ENCODE assay signal across 8 cellular contexts in genomic region chr5:124661317-124662141, GRCh38.
A peak's percentile ranks its signal among the peaks of the same experiment; 100 is the strongest.
DNase-seq lines count a peak whose midpoint lies in the region; ATAC-seq and TF ChIP-seq lines count a peak whose summit lies in the region.

No MANE protein-coding gene starts in this region.

- no TSS peak for BruUV-seq in HCT116 (replicated peaks; lab: Mats Ljungman, UMichigan)

- no peak for TF ChIP-seq CTCF in HCT116 (IDR thresholded peaks at IDR 0.05 in 2 of 3, conservative IDR thresholded peaks at IDR 0.05 in 1 of 3; ENCODE audit: borderline replicate concordance in 1 of 3, insufficient read depth in 1 of 3, low read depth in 2 of 3, low read length in 2 of 3)
- TF ChIP-seq CTCF in dorsolateral prefrontal cortex (IDR thresholded peaks at IDR 0.05 in 54 of 56, conservative IDR thresholded peaks at IDR 0.05 in 2 of 56; ENCODE audit: low read depth in 1 of 56, partially characterized antibody in 56 of 56) = no peak

- H3K36me3 ChIP-seq in HCT116 (ENCODE audit: control insufficient read depth in 1 of 2, insufficient read depth in 2 of 2, low read length in 2 of 2) = no peaks in the 10 kb centered on the region

- H4K20me1 ChIP-seq in HCT116 (ENCODE audit: insufficient read depth) = no peaks in the 10 kb centered on the region

- H2AFZ ChIP-seq in HCT116 (ENCODE audit: low read depth, low read length, poor library complexity, severe bottlenecking) = peak overlapping the region; percentile 27

- CTCF ChIA-PET in HCT116 (lab: Charles Lee) = no interaction called here

- TF ChIP-seq POLR2A in HCT116 (IDR thresholded peaks at IDR 0.05; ENCODE audit: borderline replicate concordance, extremely low read depth, insufficient read depth, insufficient read length) = no peak

- H3K27me3 Mint-ChIP-seq in memory B cell = no peaks in the 10 kb centered on the region

- intact Hi-C loops in HCT116 (cut with micrococcal nuclease) = no loop called here
- intact Hi-C loops in dorsolateral prefrontal cortex (cut with DNase I) = no loop called here

- no peaks in the 10 kb centered on the region for H3K9me3 ChIP-seq in HCT116 (ENCODE audit: control insufficient read depth in 1 of 2, insufficient read depth in 1 of 2, low read depth in 1 of 2, low read length in 2 of 2)

- RAD21 ChIA-PET in HCT116 (lab: Charles Lee; ENCODE audit: low non-redundant PET in 1 of 2, low total read pairs in 2 of 2, uncharacterized antibody in 2 of 2, unreplicated experiment in 2 of 2) = no interaction called here

- peak overlapping the region; percentile 70 for H3K4me2 ChIP-seq in HCT116 (ENCODE audit: low read length)

- peak; percentile 36 for TF ChIP-seq RAD21 in HCT116 (IDR thresholded peaks at IDR 0.05; ENCODE audit: low read depth)

- H3K27me3 ChIP-seq in HCT116 (ENCODE audit: insufficient read depth, low read length) = no peaks in the 10 kb centered on the region
- no peaks in the 10 kb centered on the region for H3K27me3 ChIP-seq in dorsolateral prefrontal cortex

- H3K9me2 ChIP-seq in HCT116 (ENCODE audit: insufficient read depth) = no peaks in the 10 kb centered on the region

- DNase-seq in HCT116 (ENCODE audit: low read depth, low spot score) (peak; percentile 81), NCI-H526 (lab: John Stamatoyannopoulos, UW) (peak; percentile 94 to 97), dorsolateral prefrontal cortex (no peak), memory B cell (ENCODE audit: low spot score in 2 of 2) (no peak)
- DNase-seq in activated CD4-positive, CD25-positive, alpha-beta regulatory T cell (lab: John Stamatoyannopoulos, UW) = no peak

- peaks cover 61 to 86% of the 10 kb centered on the region in 2 experiments for H3K4me1 ChIP-seq in HCT116 (ENCODE audit: control insufficient read depth in 1 of 2, insufficient read depth in 2 of 2, low read length in 2 of 2)

- peak overlapping the region; percentile 48 for H3K9ac ChIP-seq in HCT116 (ENCODE audit: low read length)

- peak overlapping the region; percentile 14 for H3K27ac Mint-ChIP-seq in memory B cell

- H3K36me3 Mint-ChIP-seq in memory B cell = no peaks in the 10 kb centered on the region

- peak overlapping the region; percentile 10 to 38; a peak in 2 of 4 replicates for H3K4me3 ChIP-seq in HCT116 (replicated peaks in 1 of 2; ENCODE audit: low read depth in 1 of 2, low read length in 2 of 2)
- H3K4me3 ChIP-seq in dorsolateral prefrontal cortex = peak overlapping the region in 9 of 59 donors; percentile 0 to 27 (median 11)

- H3K79me2 ChIP-seq in HCT116 (ENCODE audit: insufficient read depth, low read length) = no peaks in the 10 kb centered on the region

- H3K27ac ChIP-seq in HCT116 (ENCODE audit: low read depth, low read length) (peak overlapping the region; percentile 78), dorsolateral prefrontal cortex (peak overlapping the region in 52 of 59 donors; percentile 0 to 88 (median 63))

- H3K4me3 Mint-ChIP-seq in memory B cell = no peak overlapping the region

- POLR2A ChIA-PET in HCT116 (lab: Charles Lee) = interaction anchor here (0.7 to 1.6 kb wide), 2 partner anchors 71 to 87 kb away, joined by 3 to 6 read pairs; no protein-coding TSS in a partner anchor

- ATAC-seq in HCT116 (peak; percentile 60), memory B cell (ENCODE audit: low read depth) (no peak), HG03097 (IDR thresholded peaks at IDR 0.05; ENCODE audit: low FRiP score, unreplicated experiment) (no peak), HG02852 (IDR thresholded peaks at IDR 0.05; ENCODE audit: unreplicated experiment) (no peak), HG02623 (IDR thresholded peaks at IDR 0.05; ENCODE audit: unreplicated experiment) (no peak)

- no peaks in the 10 kb centered on the region for H3K9me3 Mint-ChIP-seq in memory B cell

- peaks cover 14% of the 10 kb centered on the region for H3K4me1 Mint-ChIP-seq in memory B cell

TF ChIP-seq in HCT116, 20 proteins besides CTCF, POLR2A, EP300 and RAD21:
- TF ChIP-seq JUND (IDR thresholded peaks at IDR 0.05) (peak; percentile 70), EZH2 (IDR thresholded peaks at IDR 0.05) (no peak), POLR2AphosphoS5 (IDR thresholded peaks at IDR 0.05; ENCODE audit: low read depth, low read length) (peak; percentile 47; the same call in 1 of the 2 replicates), ZNF274 (IDR thresholded peaks at IDR 0.05; ENCODE audit: low read depth, low read length) (no peak), EGR1 (IDR thresholded peaks at IDR 0.05; ENCODE audit: low read depth) (no peak), ZBTB33 (IDR thresholded peaks at IDR 0.05; ENCODE audit: extremely low read depth, insufficient replicate concordance, low read length) (no peak), SIN3A (IDR thresholded peaks at IDR 0.05; ENCODE audit: low read depth) (peak; percentile 72; the same call in 1 of the 2 replicates), EZH2phosphoT487 (IDR thresholded peaks at IDR 0.05; ENCODE audit: borderline replicate concordance) (no peak), ZFX (IDR thresholded peaks at IDR 0.05) (no peak), REST (IDR thresholded peaks at IDR 0.05; ENCODE audit: low read depth) (no peak), SP1 (IDR thresholded peaks at IDR 0.05; ENCODE audit: low read depth) (peak; percentile 81), TCF7L2 (IDR thresholded peaks at IDR 0.05; ENCODE audit: borderline replicate concordance, extremely low read depth, insufficient read depth, insufficient read length) (peak; percentile 21), FOSL1 (IDR thresholded peaks at IDR 0.05; ENCODE audit: low read depth) (peak; percentile 54), CBX3 (IDR thresholded peaks at IDR 0.05; ENCODE audit: low read depth) (peak; percentile 64), SRF (IDR thresholded peaks at IDR 0.05; ENCODE audit: low read depth) (peak; percentile 43), CEBPB (IDR thresholded peaks at IDR 0.05; ENCODE audit: low read depth) (0 out of 2 replicates have a peak, but pooled peaks have one; percentile 47)
- TF ChIP-seq, protein P1, sequence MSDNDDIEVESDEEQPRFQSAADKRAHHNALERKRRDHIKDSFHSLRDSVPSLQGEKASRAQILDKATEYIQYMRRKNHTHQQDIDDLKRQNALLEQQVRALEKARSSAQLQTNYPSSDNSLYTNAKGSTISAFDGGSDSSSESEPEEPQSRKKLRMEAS (IDR thresholded peaks at IDR 0.05) = peak; percentile 35; the same call in 1 of the 2 replicates
- TF ChIP-seq, protein P2, sequence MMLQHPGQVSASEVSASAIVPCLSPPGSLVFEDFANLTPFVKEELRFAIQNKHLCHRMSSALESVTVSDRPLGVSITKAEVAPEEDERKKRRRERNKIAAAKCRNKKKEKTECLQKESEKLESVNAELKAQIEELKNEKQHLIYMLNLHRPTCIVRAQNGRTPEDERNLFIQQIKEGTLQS (IDR thresholded peaks at IDR 0.05) = no peak

Comparison
In these comparisons a context has a peak if more than half of its experiments do, and no peak if none do; other contexts are left out.
1. DNase-seq: peak in HCT116 (single experiment) and NCI-H526 (2 of 2); none in dorsolateral prefrontal cortex (0 of 10), memory B cell (0 of 2) and activated CD4-positive, CD25-positive, alpha-beta regulatory T cell (0 of 4).